In genomic region chr6:40950986-40951730, GRCh38 we compare ENCODE assay signal across 17 cellular contexts.
DNase-seq lines count a peak whose midpoint lies in the region; ATAC-seq, FAIRE-seq and TF ChIP-seq lines count a peak whose summit lies in the region.
"Had no signal": no experiment of that assay in that cellular context is flagged by ENCODE, and none has a peak within 500 bp of the region (broad histone marks: within the 10 kb centered on the region; RNA-seq: fewer than 3 reads in every experiment).

No MANE protein-coding gene starts in this region.

- no peak overlapping the region for H2BK120ac ChIP-seq in mesenchymal stem cell (ENCODE audit: low read depth, low read length)

- H3K27ac ChIP-seq in mammary epithelial cell (ENCODE audit: insufficient read depth, low read depth, low read length) = peak overlapping the region; percentile 44
- peak overlapping the region; percentile 68 for H3K27ac ChIP-seq in mesenchymal stem cell (ENCODE audit: low read length, poor library complexity, severe bottlenecking)
- H3K27ac ChIP-seq: esophagus muscularis mucosa, VCaP had no signal

- no peak for TF ChIP-seq POLR2A in GM12891 (IDR thresholded peaks at IDR 0.05; ENCODE audit: low read depth, low read length)

- peak overlapping the region; percentile 56 for H3K4me2 ChIP-seq in mammary epithelial cell (ENCODE audit: insufficient read depth, low read depth, low read length)
- H3K4me2 ChIP-seq in mesenchymal stem cell (ENCODE audit: low read length, poor library complexity, severe bottlenecking) = peak overlapping the region; percentile 24

- H3K4ac ChIP-seq in mesenchymal stem cell (ENCODE audit: low read depth in 1 of 2, low read length in 2 of 2) = no peak overlapping the region

- H3K36me3 ChIP-seq in Caco-2 (ENCODE audit: control insufficient read depth, insufficient read depth, low read length) = no peaks in the 10 kb centered on the region
- no peaks in the 10 kb centered on the region for H3K36me3 ChIP-seq in mammary epithelial cell (ENCODE audit: insufficient read depth, low read length)
- no peaks in the 10 kb centered on the region for H3K36me3 ChIP-seq in mesenchymal stem cell (ENCODE audit: control insufficient read depth in 1 of 2, insufficient read depth in 2 of 2, low read depth in 1 of 2, low read length in 2 of 2)
- H3K36me3 ChIP-seq: esophagus muscularis mucosa had no signal

- H2AK5ac ChIP-seq in mesenchymal stem cell (ENCODE audit: low read length, severe bottlenecking) = no peak overlapping the region

- H4K8ac ChIP-seq in mesenchymal stem cell (ENCODE audit: low read length) = no peak overlapping the region

- CTCF ChIA-PET in Caco-2 (lab: Charles Lee) (no interaction called here), mammary epithelial cell (lab: Charles Lee; ENCODE audit: low non-redundant PET) (no interaction called here)

- BruUV-seq in Caco-2 (replicated peaks; lab: Mats Ljungman, UMichigan) = no TSS peak
- TSS peak; percentile 96 for BruUV-seq in mammary epithelial cell (replicated peaks; lab: Mats Ljungman, UMichigan)

- peaks cover 20% of the 10 kb centered on the region for H3K4me1 Mint-ChIP-seq in Caco-2 (ENCODE audit: low read depth, unreplicated experiment)
- H3K4me1 Mint-ChIP-seq: activated naive CD4-positive, alpha-beta T cell treated with anti-CD3 and anti-CD28 coated beads, Interleukin-2, amount 10 ng/mL, durations not matched to agents 7 days and 5 days; IgD-negative memory B cell; stimulated activated memory B cell treated with anti-CD40 and anti-IgM and Interleukin-4, amounts not matched to agents 10 μg/mL and 1 μg/mL and 100 μg/mL, for 72 hours had no signal

- H3K27me3 ChIP-seq in Caco-2 (replicated peaks; ENCODE audit: control insufficient read depth, insufficient read depth, low read length) (no peaks in the 10 kb centered on the region), mammary epithelial cell (ENCODE audit: insufficient read depth, low read length) (no peaks in the 10 kb centered on the region), mesenchymal stem cell (ENCODE audit: control insufficient read depth in 1 of 2, insufficient read depth in 1 of 2, low read length in 2 of 2) (no peaks in the 10 kb centered on the region)
- H3K27me3 ChIP-seq: esophagus muscularis mucosa had no signal

- H2BK15ac ChIP-seq in mesenchymal stem cell (ENCODE audit: low read depth, poor library complexity, severe bottlenecking) = no peak overlapping the region

- TF ChIP-seq CTCF in Caco-2 (IDR thresholded peaks at IDR 0.05; ENCODE audit: insufficient read depth in 1 of 2, low read depth in 1 of 2, low read length in 1 of 2, severe bottlenecking in 1 of 2, unreplicated experiment in 1 of 2) = no peak
- TF ChIP-seq CTCF in mammary epithelial cell (conservative IDR thresholded peaks at IDR 0.05 in 1 of 2, IDR thresholded peaks at IDR 0.05 in 1 of 2; ENCODE audit: extremely low read depth in 1 of 2, insufficient read depth in 1 of 2, low read depth in 1 of 2, low read length in 2 of 2) = no peak

- H3K9ac ChIP-seq in mammary epithelial cell (ENCODE audit: insufficient read depth, low read length) (peak overlapping the region; percentile 15), mesenchymal stem cell (ENCODE audit: low read length) (peak overlapping the region; percentile 28)

- in situ Hi-C loops in mammary epithelial cell (cut with MboI; ENCODE audit: low sequenced_read_pairs in 2 of 2) = no loop called here

- H3K27me3 Mint-ChIP-seq in Caco-2 (ENCODE audit: insufficient read depth, unreplicated experiment) = no peaks in the 10 kb centered on the region

- no peak for ATAC-seq in GM21529 (IDR thresholded peaks at IDR 0.05; ENCODE audit: unreplicated experiment)
- ATAC-seq: stimulated activated memory B cell treated with anti-CD40 and anti-IgM and Interleukin-4, amounts not matched to agents 10 μg/mL and 1 μg/mL and 100 μg/mL, for 72 hours had no signal

- no peaks in the 10 kb centered on the region for H3K79me2 ChIP-seq in mammary epithelial cell (ENCODE audit: insufficient read depth, low read length)

- H2AFZ ChIP-seq in mammary epithelial cell (ENCODE audit: low read depth, low read length) (no peak overlapping the region), mesenchymal stem cell (ENCODE audit: low read depth, low read length) (no peak overlapping the region)

- dilution Hi-C loops in mammary epithelial cell (cut with HindIII; ENCODE audit: low sequenced_read_pairs) = no loop called here

- H3K27ac Mint-ChIP-seq in Caco-2 (ENCODE audit: unreplicated experiment) = peak overlapping the region; percentile 73
- H3K27ac Mint-ChIP-seq: activated naive CD4-positive, alpha-beta T cell treated with anti-CD3 and anti-CD28 coated beads, Interleukin-2, amount 10 ng/mL, durations not matched to agents 7 days and 5 days; IgD-negative memory B cell; stimulated activated memory B cell treated with anti-CD40 and anti-IgM and Interleukin-4, amounts not matched to agents 10 μg/mL and 1 μg/mL and 100 μg/mL, for 72 hours had no signal

- no peak overlapping the region for H2BK12ac ChIP-seq in mesenchymal stem cell (ENCODE audit: low read length in 2 of 2)

- POLR2A ChIA-PET in Caco-2 (lab: Charles Lee) = no interaction called here

- no peaks in the 10 kb centered on the region for H3K79me1 ChIP-seq in mesenchymal stem cell (replicated peaks; ENCODE audit: low read length, poor library complexity, severe bottlenecking)

- H4K20me1 ChIP-seq in mammary epithelial cell (ENCODE audit: insufficient read depth, low read length) = no peaks in the 10 kb centered on the region

- H2BK5ac ChIP-seq in mesenchymal stem cell (ENCODE audit: low read depth, low read length, poor library complexity, severe bottlenecking) = no peak overlapping the region

- H3K9me3 ChIP-seq in Caco-2 = no peaks in the 10 kb centered on the region
- no peaks in the 10 kb centered on the region for H3K9me3 ChIP-seq in mammary epithelial cell (replicated peaks; ENCODE audit: insufficient read depth, low read length)
- no peaks in the 10 kb centered on the region for H3K9me3 ChIP-seq in mesenchymal stem cell (ENCODE audit: control insufficient read depth, low read length)
- H3K9me3 ChIP-seq: esophagus muscularis mucosa had no signal

- H3K4me3 Mint-ChIP-seq in Caco-2 (ENCODE audit: unreplicated experiment) = no peak overlapping the region
- H3K4me3 Mint-ChIP-seq: activated naive CD4-positive, alpha-beta T cell treated with anti-CD3 and anti-CD28 coated beads, Interleukin-2, amount 10 ng/mL, durations not matched to agents 7 days and 5 days; IgD-negative memory B cell; stimulated activated memory B cell treated with anti-CD40 and anti-IgM and Interleukin-4, amounts not matched to agents 10 μg/mL and 1 μg/mL and 100 μg/mL, for 72 hours had no signal

- intact Hi-C loops in Caco-2 (cut with micrococcal nuclease; ENCODE audit: unreplicated experiment) = loop anchor here (2.0 kb wide), 1 partner anchor 50 kb away; no protein-coding TSS in a partner anchor
- intact Hi-C loops in mammary epithelial cell (cut with micrococcal nuclease) = no loop called here

- no peak overlapping the region for H3K14ac ChIP-seq in mesenchymal stem cell (ENCODE audit: low read length in 2 of 2)

- no peaks in the 10 kb centered on the region for H3K36me3 Mint-ChIP-seq in Caco-2 (ENCODE audit: insufficient read depth, unreplicated experiment)
- H3K36me3 Mint-ChIP-seq: activated naive CD4-positive, alpha-beta T cell treated with anti-CD3 and anti-CD28 coated beads, Interleukin-2, amount 10 ng/mL, durations not matched to agents 7 days and 5 days; stimulated activated memory B cell treated with anti-CD40 and anti-IgM and Interleukin-4, amounts not matched to agents 10 μg/mL and 1 μg/mL and 100 μg/mL, for 72 hours had no signal

- no peak overlapping the region for H4K91ac ChIP-seq in mesenchymal stem cell (ENCODE audit: low read length)

- H3K4me3 ChIP-seq in Caco-2 (ENCODE audit: low read depth, low read length) = no peak overlapping the region
- no peak overlapping the region for H3K4me3 ChIP-seq in mammary epithelial cell (replicated peaks in 1 of 3; ENCODE audit: insufficient read depth in 1 of 3, low read depth in 2 of 3, low read length in 3 of 3)
- peak overlapping the region in 1 of 2 experiments; percentile 12 for H3K4me3 ChIP-seq in mesenchymal stem cell (ENCODE audit: insufficient read depth in 1 of 2, low read depth in 1 of 2, low read length in 2 of 2)
- H3K4me3 ChIP-seq: esophagus muscularis mucosa had no signal

- H3K4me1 ChIP-seq in Caco-2 (peaks cover 9% of the 10 kb centered on the region), mammary epithelial cell (ENCODE audit: insufficient read depth, low read length) (peaks cover 38% of the 10 kb centered on the region), mesenchymal stem cell (ENCODE audit: control insufficient read depth, insufficient read depth, low read depth, low read length) (peaks cover 17% of the 10 kb centered on the region)
- H3K4me1 ChIP-seq: esophagus muscularis mucosa had no signal

- DNase-seq in Caco-2 (no peak), M059J (ENCODE audit: low read depth) (peak; percentile 92), mammary epithelial cell (peak; percentile 76), mesenchymal stem cell (no peak), GM12891 (ENCODE audit: insufficient read length, low spot score) (no peak), GOT3 (lab: John Stamatoyannopoulos, UW) (no peak), NCI-H1417 treated with DMSO at 0.1 percent for 48 hours (lab: John Stamatoyannopoulos, UW) (no peak)
- DNase-seq: activated naive CD4-positive, alpha-beta T cell treated with anti-CD3 and anti-CD28 coated beads, Interleukin-2, amount 10 ng/mL, durations not matched to agents 7 days and 5 days; NCI-H1694; NCI-H748 treated with DMSO at 0.1 percent for 48 hours; SHP77 treated with DMSO at 0.1 percent for 48 hours; stimulated activated CD4-positive, alpha-beta T cell treated with anti-CD3 and anti-CD28 coated beads, Interleukin-2, amount 100 ng/mL, for 48 hours had no signal

- 70% methylated on average over 7 of the region's 7 CpGs for WGBS in mammary epithelial cell (ENCODE audit: low coverage, missing lambda C conversion rate)
- 38% methylated on average over 6 of the region's 7 CpGs for WGBS in mesenchymal stem cell

- no peak overlapping the region for H3K18ac ChIP-seq in mesenchymal stem cell (ENCODE audit: low read depth in 1 of 2, low read length in 2 of 2)

- FAIRE-seq in GM12891 (lab: Jason Lieb, UNC) = no peak

- H3K9me3 Mint-ChIP-seq in Caco-2 (ENCODE audit: unreplicated experiment) = no peaks in the 10 kb centered on the region
- H3K9me3 Mint-ChIP-seq: activated naive CD4-positive, alpha-beta T cell treated with anti-CD3 and anti-CD28 coated beads, Interleukin-2, amount 10 ng/mL, durations not matched to agents 7 days and 5 days; stimulated activated memory B cell treated with anti-CD40 and anti-IgM and Interleukin-4, amounts not matched to agents 10 μg/mL and 1 μg/mL and 100 μg/mL, for 72 hours had no signal

- H3K23ac ChIP-seq in mesenchymal stem cell (ENCODE audit: low read length in 2 of 2) = no peak overlapping the region

TF ChIP-seq in GM12891, 5 proteins besides CTCF, POLR2A, EP300 and RAD21:
- TF ChIP-seq SPI1 (IDR thresholded peaks at IDR 0.05; ENCODE audit: low read depth, low read length) = no peak
- no peak for TF ChIP-seq PAX5 (IDR thresholded peaks at IDR 0.05; ENCODE audit: insufficient read depth, low read length, severe bottlenecking)
- no peak for TF ChIP-seq POLR2AphosphoS5 (IDR thresholded peaks at IDR 0.05; ENCODE audit: low read depth, low read length)
- TF ChIP-seq POU2F2 (IDR thresholded peaks at IDR 0.05; ENCODE audit: low read depth, low read length) = no peak
- TF ChIP-seq TAF1 (IDR thresholded peaks at IDR 0.05; ENCODE audit: low read depth, low read length) = no peak

Comparison
In these comparisons a context has a peak if more than half of its experiments do, and no peak if none do; other contexts are left out.
1. DNase-seq: peak in M059J (single experiment) and mammary epithelial cell (single experiment); none in Caco-2 (0 of 2), mesenchymal stem cell (single experiment), GM12891 (single experiment), GOT3 (single experiment) and NCI-H1417 treated with DMSO at 0.1 percent for 48 hours (single experiment).